In the genomic region with DNA sequence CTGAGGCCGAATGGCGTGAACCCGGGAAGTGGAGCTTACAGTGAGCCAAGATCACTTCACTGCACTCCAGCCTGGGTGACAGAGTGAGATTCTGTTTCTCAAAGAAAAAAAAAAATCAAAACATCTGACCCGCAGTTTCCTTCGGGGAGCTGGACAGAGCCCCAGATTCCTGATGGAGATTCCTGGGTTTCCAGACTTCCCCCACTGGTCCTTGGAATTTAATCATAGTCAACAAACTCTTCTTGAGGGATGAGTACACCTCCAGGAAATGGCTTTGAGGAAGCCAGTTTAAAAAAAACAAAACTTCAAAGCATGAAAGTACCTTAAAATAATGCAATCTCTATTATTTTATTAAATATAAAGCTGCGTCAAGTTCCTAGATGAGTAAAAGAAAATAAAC, we compare ENCODE assay signal across 14 cellular contexts. TPM values are rescaled to one million over a fixed set of nuclear protein-coding genes. Genes with fewer than 3 reads are reported as not detected.
A peak's percentile ranks its signal among the peaks of the same experiment; 100 is the strongest.
DNase-seq lines count a peak whose midpoint lies in the region; ATAC-seq and TF ChIP-seq lines count a peak whose summit lies in the region.
"Had no signal": no experiment of that assay in that cellular context is flagged by ENCODE, and none has a peak within 500 bp of the region (broad histone marks: within the 10 kb centered on the region; RNA-seq: fewer than 3 reads in every experiment).

No MANE protein-coding gene starts in this region.

- peaks cover 34% of the 10 kb centered on the region for H3K4me1 Mint-ChIP-seq in activated naive CD4-positive, alpha-beta T cell treated with anti-CD3 and anti-CD28 coated beads, Interleukin-2, amount 50 U/mL, for 24 hours
- peaks cover 37% of the 10 kb centered on the region for H3K4me1 Mint-ChIP-seq in activated CD8-positive, alpha-beta T cell treated with anti-CD3 and anti-CD28 coated beads, Interleukin-2, amount 10 ng/mL, durations not matched to agents 7 days and 5 days (ENCODE audit: low read depth)

- H3K27me3 ChIP-seq in dorsolateral prefrontal cortex: no peaks in the 10 kb centered on the region

- H3K4me3 ChIP-seq in dorsolateral prefrontal cortex: peak overlapping the region in 4 of 59 donors; percentile 93 to 100 (median 99)

- peak overlapping the region in 2 of 59 donors; percentile 56 to 87 for H3K27ac ChIP-seq in dorsolateral prefrontal cortex

- H3K27me3 Mint-ChIP-seq in activated naive CD4-positive, alpha-beta T cell treated with anti-CD3 and anti-CD28 coated beads, Interleukin-2, amount 50 U/mL, for 24 hours: no peaks in the 10 kb centered on the region
- no peaks in the 10 kb centered on the region for H3K27me3 Mint-ChIP-seq in activated CD8-positive, alpha-beta T cell treated with anti-CD3 and anti-CD28 coated beads, Interleukin-2, amount 10 ng/mL, durations not matched to agents 7 days and 5 days (ENCODE audit: low read depth)

- ATAC-seq in activated CD8-positive, alpha-beta T cell treated with anti-CD3 and anti-CD28 coated beads, Interleukin-2, amount 10 ng/mL, durations not matched to agents 7 days and 5 days: no peak
- ATAC-seq in HG03108 (IDR thresholded peaks at IDR 0.05; ENCODE audit: unreplicated experiment): no peak

- no peak overlapping the region for H3K27ac Mint-ChIP-seq in activated naive CD4-positive, alpha-beta T cell treated with anti-CD3 and anti-CD28 coated beads, Interleukin-2, amount 50 U/mL, for 24 hours
- peak overlapping the region; percentile 60 for H3K27ac Mint-ChIP-seq in activated CD8-positive, alpha-beta T cell treated with anti-CD3 and anti-CD28 coated beads, Interleukin-2, amount 10 ng/mL, durations not matched to agents 7 days and 5 days

- peaks cover 4% of the 10 kb centered on the region for H3K36me3 Mint-ChIP-seq in activated naive CD4-positive, alpha-beta T cell treated with anti-CD3 and anti-CD28 coated beads, Interleukin-2, amount 50 U/mL, for 24 hours
- H3K36me3 Mint-ChIP-seq in activated CD8-positive, alpha-beta T cell treated with anti-CD3 and anti-CD28 coated beads, Interleukin-2, amount 10 ng/mL, durations not matched to agents 7 days and 5 days (ENCODE audit: low read depth): peaks cover 44% of the 10 kb centered on the region

- POLR2A ChIA-PET in activated CD8-positive, alpha-beta T cell treated with anti-CD3 and anti-CD28 coated beads, Interleukin-2, amount 10 ng/mL, durations not matched to agents 7 days and 5 days (lab: Charles Lee): no interaction called here

- CTCF ChIA-PET in activated CD8-positive, alpha-beta T cell treated with anti-CD3 and anti-CD28 coated beads, Interleukin-2, amount 10 ng/mL, durations not matched to agents 7 days and 5 days (lab: Charles Lee): no interaction called here

- DNase-seq in activated naive CD4-positive, alpha-beta T cell treated with Interleukin-2 at 50 U/mL for 16 hours: no peak
- no peak for DNase-seq in activated CD8-positive, alpha-beta T cell treated with anti-CD3 and anti-CD28 coated beads, Interleukin-2, amount 10 ng/mL, durations not matched to agents 7 days and 5 days
- DNase-seq in fibroblast of peridontal ligament (ENCODE audit: extremely low read depth) (peak; percentile 16), dorsolateral prefrontal cortex (no peak), NCI-H774 (lab: John Stamatoyannopoulos, UW) (no peak), NCI-H2227 (lab: John Stamatoyannopoulos, UW; ENCODE audit: unreplicated experiment) (no peak)
- DNase-seq: activated T-cell treated with anti-CD3 and anti-CD28 coated beads, Interleukin-2, amount 50 U/mL, for 1 hour; central memory CD4-positive, alpha-beta T cell; midbrain; NCI-H1417; NCI-H524 treated with DMSO at 0.1 percent for 48 hours; stimulated activated CD4-positive, alpha-beta T cell treated with anti-CD3 and anti-CD28 coated beads, Interleukin-1b, Interleukin-23, amount 100 ng/mL, for 48 hours had no signal

- intact Hi-C loops in dorsolateral prefrontal cortex (cut with DNase I): no loop called here

- TF ChIP-seq CTCF in dorsolateral prefrontal cortex (IDR thresholded peaks at IDR 0.05 in 54 of 56, conservative IDR thresholded peaks at IDR 0.05 in 2 of 56; ENCODE audit: low read depth in 1 of 56, partially characterized antibody in 56 of 56): no peak

- no peaks in the 10 kb centered on the region for H3K9me3 Mint-ChIP-seq in activated naive CD4-positive, alpha-beta T cell treated with anti-CD3 and anti-CD28 coated beads, Interleukin-2, amount 50 U/mL, for 24 hours
- H3K9me3 Mint-ChIP-seq in activated CD8-positive, alpha-beta T cell treated with anti-CD3 and anti-CD28 coated beads, Interleukin-2, amount 10 ng/mL, durations not matched to agents 7 days and 5 days (ENCODE audit: insufficient read depth): no peaks in the 10 kb centered on the region

- peak overlapping the region; percentile 72 for H3K4me3 Mint-ChIP-seq in activated naive CD4-positive, alpha-beta T cell treated with anti-CD3 and anti-CD28 coated beads, Interleukin-2, amount 50 U/mL, for 24 hours
- peak overlapping the region; percentile 67 for H3K4me3 Mint-ChIP-seq in activated CD8-positive, alpha-beta T cell treated with anti-CD3 and anti-CD28 coated beads, Interleukin-2, amount 10 ng/mL, durations not matched to agents 7 days and 5 days

RNA-seq across cellular contexts. Expression of a gene that starts 1.1 kb away (rescaled TPM):
- 10 to 100 TPM; 79.8 to 82.7 TPM for total RNA-seq in activated CD8-positive, alpha-beta T cell treated with anti-CD3 and anti-CD28 coated beads, Interleukin-2, amount 10 ng/mL, durations not matched to agents 7 days and 5 days
- total RNA-seq in dorsolateral prefrontal cortex: 10 to 100 TPM; 28.2 to 60.7 (median 42.3) TPM

RNA-seq across cellular contexts. Expression of a gene that starts 8.1 kb away (rescaled TPM):
- 10 to 100 TPM; 36.7 to 37.8 TPM for total RNA-seq in activated CD8-positive, alpha-beta T cell treated with anti-CD3 and anti-CD28 coated beads, Interleukin-2, amount 10 ng/mL, durations not matched to agents 7 days and 5 days
- total RNA-seq in dorsolateral prefrontal cortex: 10 to 100 TPM; 12.1 to 24.5 (median 18.5) TPM

RNA-seq across cellular contexts. Expression of a gene that starts 8.2 kb away (rescaled TPM):
- 100 to 1,000 TPM; 126 to 130 TPM for total RNA-seq in activated CD8-positive, alpha-beta T cell treated with anti-CD3 and anti-CD28 coated beads, Interleukin-2, amount 10 ng/mL, durations not matched to agents 7 days and 5 days
- total RNA-seq in dorsolateral prefrontal cortex: 10 to 100 TPM in 56 of 120 experiments, 1 to 10 TPM in 64; 2.3 to 17.6 (median 9.9) TPM

Comparison
In these comparisons a context has a peak if more than half of its experiments do, and no peak if none do; other contexts are left out.
1. RNA of a gene that starts 8.2 kb away (total RNA-seq): 126 to 130 TPM in activated CD8-positive, alpha-beta T cell treated with anti-CD3 and anti-CD28 coated beads, Interleukin-2, amount 10 ng/mL, durations not matched to agents 7 days and 5 days; 2.3 to 17.6 TPM in dorsolateral prefrontal cortex; every median in the first group is over 4 times any median in the second.